23 cellular contexts compared by ENCODE assay signal in the genomic region with DNA sequence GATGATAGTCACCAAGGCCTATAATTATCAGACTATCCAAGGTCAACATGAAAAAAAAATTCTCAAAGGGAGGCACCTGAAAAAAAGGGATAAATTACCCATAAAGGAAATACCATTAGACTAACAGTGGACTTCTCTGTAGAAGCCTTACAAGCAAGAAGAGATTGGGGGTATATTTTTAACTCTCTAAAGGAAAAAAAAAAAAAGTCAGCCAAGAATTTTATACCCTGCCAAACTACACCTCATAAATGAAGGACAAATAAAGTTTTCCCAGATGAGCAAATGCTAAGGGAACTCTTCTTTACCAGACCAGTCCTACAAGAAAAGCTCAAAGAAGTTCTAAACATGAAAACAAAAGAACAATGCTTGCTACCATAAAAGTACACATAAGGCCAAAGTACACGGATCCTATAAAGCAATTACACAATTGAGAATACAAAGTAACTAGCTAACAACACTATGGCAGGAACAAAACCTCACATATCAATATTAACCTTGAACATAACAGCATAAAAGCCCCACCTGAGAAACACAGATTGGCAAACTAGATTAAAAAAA.
"Had no signal": no experiment of that assay in that cellular context is flagged by ENCODE, and none has a peak within 500 bp of the region (broad histone marks: within the 10 kb centered on the region; RNA-seq: fewer than 3 reads in every experiment).

No MANE protein-coding gene starts in this region.

- H3K27me3 Mint-ChIP-seq: progenitor cell of endocrine pancreas; stimulated activated memory B cell treated with anti-CD40 and anti-IgM and Interleukin-4, amounts not matched to agents 10 μg/mL and 1 μg/mL and 100 μg/mL, for 72 hours; stimulated activated naive CD8-positive, alpha-beta T cell treated with anti-CD3 and anti-CD28 coated beads, Interleukin-15, Interleukin-2, amounts not matched to agents 100 ng/mL and 50 ng/mL, for 24 hours had no signal

- H3K9ac ChIP-seq: neural progenitor cell, parathyroid adenoma had no signal

- FAIRE-seq: frontal cortex had no signal

- H2AFZ ChIP-seq: neural progenitor cell, parathyroid adenoma had no signal

- DNase-seq: dorsolateral prefrontal cortex; effector CD4-positive, alpha-beta T cell; hypothalamus; immature natural killer cell; islet precursor cell; kidney glomerular epithelial cell; left ventricle myocardium superior; lower lobe of right lung; sigmoid colon; spleen; stimulated activated CD4-positive, alpha-beta T cell treated with anti-CD3 and anti-CD28 coated beads, Interleukin-4, amount 100 ng/mL, for 4 hours; upper lobe of right lung; uterus had no signal

- H3K4me1 ChIP-seq: lower lobe of right lung, neural progenitor cell, parathyroid adenoma, right atrium auricular region, tibial nerve, upper lobe of right lung had no signal

- H3K4me3 ChIP-seq: dorsolateral prefrontal cortex, lower lobe of right lung, neural progenitor cell, right atrium auricular region, sigmoid colon, spleen, thoracic aorta, tibial nerve, upper lobe of right lung, uterus had no signal

- ATAC-seq: left ventricle myocardium superior; lower lobe of right lung; stimulated activated memory B cell treated with anti-CD40 and anti-IgM and Interleukin-4, amounts not matched to agents 10 μg/mL and 1 μg/mL and 100 μg/mL, for 72 hours; upper lobe of right lung had no signal

- H3K4me1 Mint-ChIP-seq: immature natural killer cell, neural progenitor cell had no signal

- H3K27ac ChIP-seq: dorsolateral prefrontal cortex, lower lobe of right lung, neural progenitor cell, parathyroid adenoma, right atrium auricular region, sigmoid colon, spleen, thoracic aorta, tibial nerve, upper lobe of right lung, uterus had no signal

- H3K36me3 Mint-ChIP-seq: neural progenitor cell had no signal

- H3K4me3 Mint-ChIP-seq: immature natural killer cell; nephron; neural progenitor cell; stimulated activated memory B cell treated with anti-CD40 and anti-IgM and Interleukin-4, amounts not matched to agents 10 μg/mL and 1 μg/mL and 100 μg/mL, for 72 hours; stimulated activated naive CD8-positive, alpha-beta T cell treated with anti-CD3 and anti-CD28 coated beads, Interleukin-15, Interleukin-2, amounts not matched to agents 100 ng/mL and 50 ng/mL, for 24 hours had no signal

- H3K27ac Mint-ChIP-seq: immature natural killer cell; nephron; neural progenitor cell; progenitor cell of endocrine pancreas; stimulated activated memory B cell treated with anti-CD40 and anti-IgM and Interleukin-4, amounts not matched to agents 10 μg/mL and 1 μg/mL and 100 μg/mL, for 72 hours; stimulated activated naive CD8-positive, alpha-beta T cell treated with anti-CD3 and anti-CD28 coated beads, Interleukin-15, Interleukin-2, amounts not matched to agents 100 ng/mL and 50 ng/mL, for 24 hours had no signal

- H3K4me2 ChIP-seq: neural progenitor cell had no signal

- H3K79me2 ChIP-seq: parathyroid adenoma had no signal

- H3K27me3 ChIP-seq: dorsolateral prefrontal cortex, neural progenitor cell, right atrium auricular region, sigmoid colon, spleen, tibial nerve, upper lobe of right lung, uterus had no signal

- H3K36me3 ChIP-seq: lower lobe of right lung, neural progenitor cell, right atrium auricular region, sigmoid colon, spleen, thoracic aorta, tibial nerve, upper lobe of right lung, uterus had no signal
